In genomic region chr1:228456252-228457016, GRCh38 we compare ENCODE assay signal across 9 cellular contexts. TPM values are rescaled to one million over a fixed set of nuclear protein-coding genes. Genes with fewer than 3 reads are reported as not detected.
A peak's percentile ranks its signal among the peaks of the same experiment; 100 is the strongest.
DNase-seq lines count a peak whose midpoint lies in the region; ATAC-seq and TF ChIP-seq lines count a peak whose summit lies in the region.
"Had no signal": no experiment of that assay in that cellular context is flagged by ENCODE, and none has a peak within 500 bp of the region (broad histone marks: within the 10 kb centered on the region; RNA-seq: fewer than 3 reads in every experiment).

No MANE protein-coding gene starts in this region.

- no peak overlapping the region for H3K9ac ChIP-seq in endocrine pancreas (ENCODE audit: control insufficient read depth, insufficient read depth, low read length)

- H3K9me3 ChIP-seq in Peyer's patch (no peaks in the 10 kb centered on the region), endocrine pancreas (ENCODE audit: control insufficient read depth, low read length) (no peaks in the 10 kb centered on the region)

- no peaks in the 10 kb centered on the region for H3K9me3 Mint-ChIP-seq in osteocyte (ENCODE audit: unreplicated experiment)

- no peak for ATAC-seq in HG02870 (IDR thresholded peaks at IDR 0.05; ENCODE audit: unreplicated experiment)

- peaks cover 8% of the 10 kb centered on the region for H3K27me3 Mint-ChIP-seq in osteocyte (ENCODE audit: unreplicated experiment)

- no peak for TF ChIP-seq CTCF in Peyer's patch (IDR thresholded peaks at IDR 0.05)
- no peak for TF ChIP-seq CTCF in osteocyte (IDR thresholded peaks at IDR 0.05)

- H3K4me3 Mint-ChIP-seq in osteocyte (ENCODE audit: unreplicated experiment): peak overlapping the region; percentile 97

- H3K36me3 Mint-ChIP-seq in osteocyte (ENCODE audit: unreplicated experiment): peaks cover 9% of the 10 kb centered on the region

- peak overlapping the region in 1 of 4 donors; percentile 88 for H3K27ac ChIP-seq in Peyer's patch

- H3K27me3 ChIP-seq in Peyer's patch: no peaks in the 10 kb centered on the region
- no peaks in the 10 kb centered on the region for H3K27me3 ChIP-seq in endocrine pancreas (ENCODE audit: control insufficient read depth, insufficient read depth, low read length)

- DNase-seq in Peyer's patch: no peak
- DNase-seq in osteocyte (ENCODE audit: extremely low spot score, unreplicated experiment): no peak
- DNase-seq in NCI-H1105 treated with DMSO at 0.1 percent for 48 hours (lab: John Stamatoyannopoulos, UW): no peak
- no peak for DNase-seq in globus pallidus (ENCODE audit: low spot score)
- DNase-seq in SW480 (ENCODE audit: low spot score): no peak

- peaks cover 31% of the 10 kb centered on the region for H3K4me1 Mint-ChIP-seq in osteocyte (ENCODE audit: unreplicated experiment)

- peak overlapping the region; percentile 66; the same call in 1 of the 2 replicates for H3K4me3 ChIP-seq in GM08714 (ENCODE audit: low read length)
- H3K4me3 ChIP-seq in Peyer's patch: peak overlapping the region in 3 of 4 donors; percentile 57 to 65 (median 58)
- peak overlapping the region; percentile 47 for H3K4me3 ChIP-seq in endocrine pancreas (ENCODE audit: control insufficient read depth, insufficient read depth, low read length)

- H3K27ac Mint-ChIP-seq in osteocyte (ENCODE audit: unreplicated experiment): peak overlapping the region; percentile 97

- H3K36me3 ChIP-seq in Peyer's patch (no peaks in the 10 kb centered on the region), endocrine pancreas (ENCODE audit: control insufficient read depth, insufficient read depth, low read length) (no peaks in the 10 kb centered on the region)

- peaks cover 0 to 15% (median 3%) of the 10 kb centered on the region in 4 donors for H3K4me1 ChIP-seq in Peyer's patch
- no peaks in the 10 kb centered on the region for H3K4me1 ChIP-seq in endocrine pancreas (ENCODE audit: control insufficient read depth, insufficient read depth, low read length)

- no peak for TF ChIP-seq POLR2A in Peyer's patch (IDR thresholded peaks at IDR 0.05)

RNA-seq across cellular contexts. Expression of gene RNF187, which starts 30.7 kb away (rescaled TPM):
- total RNA-seq in Peyer's patch (10 to 100 TPM; 28.9 to 38.9 (median 37.3) TPM), osteocyte (156 and 168 TPM in 2 replicates)

RNA-seq across cellular contexts. Expression of gene TRIM17, which starts 39.8 kb away (rescaled TPM):
- 1 to 10 TPM in 2 of 4 donors, not detected in 2; 2.5 to 2.7 TPM for total RNA-seq in Peyer's patch
- total RNA-seq in osteocyte: 1.3 and 1.8 TPM in 2 replicates
- total RNA-seq: LHCN-M2 had no signal

RNA-seq across cellular contexts. Expression of gene TRIM11, which starts 49.8 kb away (rescaled TPM):
- total RNA-seq in Peyer's patch (10 to 100 TPM; 29.6 to 62.6 (median 32.1) TPM), osteocyte (22.0 and 25.2 TPM in 2 replicates)
